8 cellular contexts compared by ENCODE assay signal in the genomic region with DNA sequence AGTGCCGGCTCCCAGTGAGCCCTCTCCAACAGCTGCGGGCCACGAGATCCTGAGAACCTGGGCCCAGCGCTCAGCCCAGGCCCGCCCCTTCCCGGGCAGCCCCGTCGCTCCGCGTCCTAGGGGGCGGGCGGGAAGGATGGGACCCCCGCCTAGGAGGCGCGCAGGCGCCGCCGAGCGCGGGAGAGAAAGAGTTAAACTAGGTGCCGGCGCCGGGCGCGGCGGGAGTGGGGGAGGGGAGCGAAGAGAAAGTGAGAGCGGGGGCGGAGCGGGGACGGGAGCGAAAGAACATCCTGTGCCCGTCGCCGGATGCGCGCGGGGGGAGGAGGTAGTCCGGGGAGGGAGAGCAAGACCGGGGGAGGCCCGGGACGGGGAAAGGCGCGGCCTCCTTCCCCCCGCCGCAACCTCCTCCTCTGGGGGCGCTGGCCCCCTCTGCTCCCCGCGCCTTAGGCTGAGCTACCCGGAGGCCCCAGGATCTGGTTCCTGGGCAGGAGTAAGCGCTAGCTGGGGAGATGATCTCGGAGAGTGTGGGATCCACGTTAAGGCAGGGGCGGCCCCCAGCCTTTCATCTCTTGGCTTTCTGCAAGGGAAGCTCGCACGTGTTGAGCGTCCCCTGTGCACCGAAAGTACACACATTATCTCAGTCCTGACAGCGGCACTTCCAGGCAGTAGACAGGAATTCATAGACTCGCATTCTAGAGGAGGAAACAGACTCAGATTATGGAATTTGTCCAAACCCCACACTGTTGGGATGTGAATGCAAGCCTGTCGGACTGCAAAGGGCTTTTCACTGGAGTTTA. TPM values are rescaled to one million over a fixed set of nuclear protein-coding genes. Genes with fewer than 3 reads are reported as not detected.
DNase-seq lines count a peak whose midpoint lies in the region; ATAC-seq and TF ChIP-seq lines count a peak whose summit lies in the region.

No MANE protein-coding gene starts in this region.

- WGBS in endodermal cell (ENCODE audit: insufficient coverage in 1 of 2, insufficient read length in 1 of 2), 2 experiments = 2 to 7% methylated on average over 13 to 58 of the region's 61 CpGs

- H3K9ac ChIP-seq in endodermal cell (ENCODE audit: extremely low read depth, low read length, poor library complexity, severe bottlenecking) = peak overlapping the region; percentile 44

- TF ChIP-seq POLR2A in GM19193 (IDR thresholded peaks at IDR 0.05; ENCODE audit: extremely low read depth, insufficient read depth, insufficient read length) = peak; percentile 54

- H3K36me3 ChIP-seq in endodermal cell (ENCODE audit: control insufficient read depth, insufficient read depth, low read length) = no peaks in the 10 kb centered on the region

- no peaks in the 10 kb centered on the region for H3K9me3 ChIP-seq in endodermal cell (ENCODE audit: control insufficient read depth, low read length)

- H3K4me1 Mint-ChIP-seq in endodermal cell = peaks cover 19% of the 10 kb centered on the region
- H3K4me1 Mint-ChIP-seq in mesothelial cell of epicardium = peaks cover 46% of the 10 kb centered on the region

- TF ChIP-seq CTCF in endodermal cell (conservative IDR thresholded peaks at IDR 0.05) = no peak
- TF ChIP-seq CTCF in mesothelial cell of epicardium (IDR thresholded peaks at IDR 0.05; ENCODE audit: unreplicated experiment) = no peak

- H3K27me3 Mint-ChIP-seq in endodermal cell (ENCODE audit: insufficient read depth) (peaks cover 41% of the 10 kb centered on the region), mesothelial cell of epicardium (ENCODE audit: low read depth) (peaks cover 3% of the 10 kb centered on the region)

- no peaks in the 10 kb centered on the region for H3K36me3 Mint-ChIP-seq in endodermal cell (ENCODE audit: low read depth)
- no peaks in the 10 kb centered on the region for H3K36me3 Mint-ChIP-seq in mesothelial cell of epicardium

- H3K4me3 ChIP-seq in endodermal cell (ENCODE audit: low read length) = peak overlapping the region; percentile 85

- peak overlapping the region; percentile 93 for H3K27ac ChIP-seq in endodermal cell (ENCODE audit: low read depth, low read length)

- H3K27ac Mint-ChIP-seq in endodermal cell = peak overlapping the region; percentile 85
- H3K27ac Mint-ChIP-seq in mesothelial cell of epicardium = peak overlapping the region; percentile 98

- DNase-seq in C1 segment of cervical spinal cord (lab: John Stamatoyannopoulos, UW) (peak in 13 of 14 donors; percentile 43 to 91 (median 84)), NOMO-1 (lab: John Stamatoyannopoulos, UW; ENCODE audit: unreplicated experiment in 2 of 2) (peak; percentile 77), endodermal cell (peak; percentile 95), mesothelial cell of epicardium (ENCODE audit: low spot score in 2 of 2, unreplicated experiment in 2 of 2) (peak; percentile 81 to 90)
- peak; percentile 86 for DNase-seq in activated CD8-positive, alpha-beta memory T cell treated with anti-CD3 and anti-CD28 coated beads, Interleukin-2, amount 50 U/mL, for 24 hours (ENCODE audit: extremely low read depth)
- DNase-seq in stimulated activated CD8-positive, alpha-beta memory T cell treated with anti-CD3 and anti-CD28 coated beads, Interleukin-15, amount 100 ng/mL, for 24 hours (ENCODE audit: low read depth) = peak; percentile 89

- H3K4me1 ChIP-seq in endodermal cell (ENCODE audit: control insufficient read depth, insufficient read depth, low read length) = peaks cover 3% of the 10 kb centered on the region

- ATAC-seq in HG03432 (IDR thresholded peaks at IDR 0.05; ENCODE audit: unreplicated experiment) = peak; percentile 51

- H3K4me3 Mint-ChIP-seq in endodermal cell (peak overlapping the region; percentile 73), mesothelial cell of epicardium (peak overlapping the region; percentile 82)

- peaks cover 19% of the 10 kb centered on the region for H3K27me3 ChIP-seq in endodermal cell (ENCODE audit: control insufficient read depth, insufficient read depth, low read length, poor library complexity, severe bottlenecking)

- H3K9me3 Mint-ChIP-seq in endodermal cell (no peaks in the 10 kb centered on the region), mesothelial cell of epicardium (no peaks in the 10 kb centered on the region)

RNA-seq across cellular contexts. Expression of gene ARMC12, which starts 4.9 kb away (rescaled TPM):
- total RNA-seq in endodermal cell = under 1 TPM; 0.57 to 0.93 TPM
- 2.4 TPM for polyA plus RNA-seq in endodermal cell (2013, experiment 1 of 2)
- 1.8 TPM for polyA plus RNA-seq in endodermal cell (2013, experiment 2 of 2)
- total RNA-seq in mesothelial cell of epicardium = 3.3 to 4.9 TPM (median 4.2 TPM) in 3 replicates

RNA-seq across cellular contexts. Expression of gene FKBP5, which starts 43.2 kb away (rescaled TPM):
- total RNA-seq in endodermal cell (10 to 100 TPM; 27.0 to 53.3 TPM), mesothelial cell of epicardium (7.3 to 7.6 TPM (median 7.3 TPM) in 3 replicates)
- polyA plus RNA-seq in endodermal cell (2013, experiment 1 of 2) = 22.6 TPM
- polyA plus RNA-seq in endodermal cell (2013, experiment 2 of 2) = 22.4 TPM

RNA-seq across cellular contexts. Expression of gene CLPSL2, which starts 44.5 kb away (rescaled TPM):
- total RNA-seq in endodermal cell (1 to 10 TPM; 1.1 to 2.1 TPM), mesothelial cell of epicardium (not detected in 3 replicates)
- polyA plus RNA-seq in endodermal cell (2013, experiment 1 of 2) = 1.1 TPM
- polyA plus RNA-seq in endodermal cell (2013, experiment 2 of 2) = 0.95 TPM

RNA-seq across cellular contexts. Expression of gene CLPSL1, which starts 48.9 kb away (rescaled TPM):
- total RNA-seq in endodermal cell = not detected
- polyA plus RNA-seq in endodermal cell (2013, experiment 1 of 2) = not detected
- polyA plus RNA-seq in endodermal cell (2013, experiment 2 of 2) = not detected
- total RNA-seq in mesothelial cell of epicardium = 0.40 TPM in 1 of 3 replicates, not detected in the others

Comparison
In these comparisons a context has a peak if more than half of its experiments do, and no peak if none do; other contexts are left out.
1. Peak in every context shown above with its lines: DNase-seq, ATAC-seq, H3K4me3 ChIP-seq and H3K27ac ChIP-seq.